In genomic region chr2:101064868-101065549, GRCh38 we compare ENCODE assay signal across 1 cellular context.
TF ChIP-seq lines count a peak whose summit lies in the region.

No MANE protein-coding gene starts in this region.

TF ChIP-seq in HepG2, 621 proteins besides CTCF, POLR2A, EP300 and RAD21 (continued from another document and continues in another):
- TF ChIP-seq ZNF318 (CRISPR knock-in tag; IDR thresholded peaks at IDR 0.05) (no peak), ETV5 (CRISPR knock-in tag; IDR thresholded peaks at IDR 0.05; ENCODE audit: borderline replicate concordance) (peak; percentile 38; the same call in 1 of the 2 replicates), CEBPZ (IDR thresholded peaks at IDR 0.05; ENCODE audit: low read length) (no peak), REXO4 (CRISPR knock-in tag; IDR thresholded peaks at IDR 0.05; ENCODE audit: borderline replicate concordance) (no peak), SRSF1 (optimal IDR thresholded peaks at IDR 0.05; ENCODE audit: low read depth, low read length) (no peak), SKI (IDR thresholded peaks at IDR 0.05; ENCODE audit: partially characterized antibody) (peak; percentile 18), ZNF432 (CRISPR knock-in tag; IDR thresholded peaks at IDR 0.05; ENCODE audit: borderline replicate concordance) (no peak), ZBTB21 (CRISPR knock-in tag; IDR thresholded peaks at IDR 0.05) (no peak), KLF9 (CRISPR knock-in tag; IDR thresholded peaks at IDR 0.05; ENCODE audit: low read depth) (no peak), ZNF883 (CRISPR knock-in tag; IDR thresholded peaks at IDR 0.05; ENCODE audit: not compliant biosample characterization) (no peak), ZBTB20 (CRISPR knock-in tag; IDR thresholded peaks at IDR 0.05; ENCODE audit: borderline replicate concordance, low read depth) (peak; percentile 71; the same call in 1 of the 2 replicates), CEBPB (IDR thresholded peaks at IDR 0.05; ENCODE audit: borderline replicate concordance, low read depth, low read length) (no peak), CCAR2 (optimal IDR thresholded peaks at IDR 0.05; ENCODE audit: low read depth, low read length) (no peak), MTF1 (CRISPR knock-in tag; IDR thresholded peaks at IDR 0.05) (no peak), ISL2 (CRISPR knock-in tag; IDR thresholded peaks at IDR 0.05) (peak; percentile 94), EEA1 (CRISPR knock-in tag; IDR thresholded peaks at IDR 0.05; ENCODE audit: borderline replicate concordance) (no peak), ZBTB7A (CRISPR knock-in tag; IDR thresholded peaks at IDR 0.05) (no peak), ZNF225 (CRISPR knock-in tag; IDR thresholded peaks at IDR 0.05) (no peak), RBM39 (IDR thresholded peaks at IDR 0.05; ENCODE audit: low read depth, low read length, poor library complexity, severe bottlenecking) (no peak), ARID5B (CRISPR knock-in tag; IDR thresholded peaks at IDR 0.05) (peak; percentile 92), XRCC5 (optimal IDR thresholded peaks at IDR 0.05; ENCODE audit: low read length) (no peak), TSC22D2 (CRISPR knock-in tag; IDR thresholded peaks at IDR 0.05; ENCODE audit: borderline replicate concordance) (0 out of 2 replicates have a peak, but pooled peaks have one; percentile 64), ZSCAN9 (CRISPR knock-in tag; IDR thresholded peaks at IDR 0.05; ENCODE audit: borderline replicate concordance) (no peak), ZNF282 (IDR thresholded peaks at IDR 0.05; ENCODE audit: partially characterized antibody) (no peak), ZNF275 (CRISPR knock-in tag; IDR thresholded peaks at IDR 0.05; ENCODE audit: borderline replicate concordance) (no peak), LRRFIP1 (CRISPR knock-in tag; conservative IDR thresholded peaks at IDR 0.05) (no peak; the same call in 1 of the 2 replicates), PHF8 (CRISPR knock-in tag; IDR thresholded peaks at IDR 0.05) (no peak), MXD3 (CRISPR knock-in tag; IDR thresholded peaks at IDR 0.05) (no peak), ZNF577 (CRISPR knock-in tag; IDR thresholded peaks at IDR 0.05; ENCODE audit: borderline replicate concordance, low read depth) (no peak), RFX5 (IDR thresholded peaks at IDR 0.05; ENCODE audit: low read depth, low read length) (no peak), ZNF547 (CRISPR knock-in tag; IDR thresholded peaks at IDR 0.05) (no peak), THAP9 (CRISPR knock-in tag; IDR thresholded peaks at IDR 0.05; ENCODE audit: borderline replicate concordance) (no peak), ZMYM3 (CRISPR knock-in tag; IDR thresholded peaks at IDR 0.05) (peak; percentile 61; the same call in 1 of the 2 replicates), HES4 (CRISPR knock-in tag; IDR thresholded peaks at IDR 0.05; ENCODE audit: borderline replicate concordance) (no peak), ZBTB1 (CRISPR knock-in tag; IDR thresholded peaks at IDR 0.05; ENCODE audit: borderline replicate concordance) (no peak), FOXO1 (CRISPR knock-in tag; IDR thresholded peaks at IDR 0.05) (peak; percentile 42), ZNF143 (CRISPR knock-in tag; IDR thresholded peaks at IDR 0.05) (no peak), ZNF12 (CRISPR knock-in tag; IDR thresholded peaks at IDR 0.05) (peak; percentile 69; the same call in 1 of the 2 replicates), GABPB1 (CRISPR knock-in tag; IDR thresholded peaks at IDR 0.05) (no peak), ZNF713 (CRISPR knock-in tag; IDR thresholded peaks at IDR 0.05) (no peak)
